ENCODE assay signal across 8 cellular contexts in the genomic region with DNA sequence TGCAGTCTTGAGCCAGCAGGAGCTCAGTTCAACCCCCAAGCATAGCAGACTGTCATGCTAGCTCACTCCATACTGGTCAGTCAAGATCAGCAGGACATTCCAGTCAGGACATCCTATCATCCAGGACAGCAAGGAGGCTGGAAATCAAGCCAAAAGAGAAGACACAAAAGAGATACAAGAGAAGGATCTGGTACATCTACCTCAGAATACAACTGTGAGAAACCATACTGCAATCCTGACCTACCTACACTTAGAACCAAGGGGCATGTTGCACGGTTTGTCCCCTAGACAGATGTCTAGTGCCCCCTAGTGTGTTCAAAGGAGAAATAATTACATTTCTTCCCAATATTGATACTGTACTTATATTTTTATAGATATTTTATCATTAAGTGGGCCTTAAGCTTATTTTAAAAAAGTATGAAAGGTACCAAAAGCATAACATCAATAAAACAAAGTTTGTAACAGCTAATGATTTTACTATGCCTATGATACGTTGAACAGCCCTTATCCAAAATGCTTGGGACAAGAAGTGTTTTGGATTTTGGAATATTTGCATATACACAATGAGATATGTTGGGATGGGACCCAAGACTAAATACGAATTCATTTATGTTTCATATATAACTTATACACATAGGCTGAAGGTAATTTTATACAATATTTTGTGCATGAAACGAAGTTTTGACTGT. TPM values are rescaled to one million over a fixed set of nuclear protein-coding genes. Genes with fewer than 3 reads are reported as not detected.
DNase-seq lines count a peak whose midpoint lies in the region; ATAC-seq, FAIRE-seq and TF ChIP-seq lines count a peak whose summit lies in the region.

No MANE protein-coding gene starts in this region.

- H3K4me1 ChIP-seq in BE2C, result no peaks in the 10 kb centered on the region

- no peaks in the 10 kb centered on the region; the same call in 1 of the 2 replicates for H3K36me3 ChIP-seq in BE2C
- H3K36me3 ChIP-seq in bronchial epithelial cell (ENCODE audit: control insufficient read depth, insufficient read depth, low read length), result peaks cover 1% of the 10 kb centered on the region

- DNase-seq in BE2C (peak; percentile 25), GM18507 (ENCODE audit: extremely low spot score, insufficient read length, low read depth) (no peak), NCI-H460 (ENCODE audit: extremely low read depth, low read depth) (peak; percentile 25), bronchial epithelial cell (ENCODE audit: low read depth) (peak; percentile 25), lung microvascular endothelial cell (ENCODE audit: low read depth in 2 of 2) (peak; percentile 44 to 61), medulla oblongata (ENCODE audit: extremely low spot score) (no peak), amniotic stem cell (lab: John Stamatoyannopoulos, UW) (no peak)

- peak; percentile 56 for FAIRE-seq in GM18507 (lab: Jason Lieb, UNC)
- no peak for FAIRE-seq in bronchial epithelial cell (lab: Jason Lieb, UNC)

- H3K4me3 ChIP-seq in BE2C (ENCODE audit: low read depth, low read length), result no peak overlapping the region
- H3K4me3 ChIP-seq in bronchial epithelial cell (ENCODE audit: low read depth, low read length), result no peak overlapping the region

- no peak for ATAC-seq in GM21447 (IDR thresholded peaks at IDR 0.05; ENCODE audit: unreplicated experiment)

- no peaks in the 10 kb centered on the region for H3K9me3 ChIP-seq in BE2C

- TF ChIP-seq CTCF in BE2C (IDR thresholded peaks at IDR 0.05; ENCODE audit: low read depth, low read length) (peak; percentile 76), bronchial epithelial cell (IDR thresholded peaks at IDR 0.05; ENCODE audit: insufficient read depth, low read length, severe bottlenecking) (peak; percentile 53)

- no peaks in the 10 kb centered on the region for H3K27me3 ChIP-seq in BE2C
- H3K27me3 ChIP-seq in bronchial epithelial cell (ENCODE audit: control insufficient read depth, insufficient read depth, low read length), result no peaks in the 10 kb centered on the region

RNA-seq across cellular contexts. Expression of a gene that starts 26.7 kb away (rescaled TPM):
- 6.1 TPM for polyA plus RNA-seq in BE2C (2012; ENCODE audit: insufficient read depth, insufficient read length, low read depth)
- total RNA-seq in NCI-H460 (2014; rRNA removed; shearing (Covaris generic)), result 7.9 and 10.3 TPM in 2 replicates
- polyA plus RNA-seq in NCI-H460 (2014; cell fraction: nucleus; rRNA removed), result 5.4 and 72.2 TPM in 2 replicates
- total RNA-seq in bronchial epithelial cell, result 19.2 and 21.9 TPM in 2 replicates
- total RNA-seq in lung microvascular endothelial cell, result 9.8 and 10.7 TPM in 2 replicates

Comparison
In these comparisons a context has a peak if more than half of its experiments do, and no peak if none do; other contexts are left out.
1. DNase-seq: peak in BE2C (single experiment), NCI-H460 (single experiment), bronchial epithelial cell (single experiment) and lung microvascular endothelial cell (2 of 2); none in GM18507 (single experiment), medulla oblongata (single experiment) and amniotic stem cell (single experiment).